Comparison of ENCODE assay signal across 25 cellular contexts in the genomic region with DNA sequence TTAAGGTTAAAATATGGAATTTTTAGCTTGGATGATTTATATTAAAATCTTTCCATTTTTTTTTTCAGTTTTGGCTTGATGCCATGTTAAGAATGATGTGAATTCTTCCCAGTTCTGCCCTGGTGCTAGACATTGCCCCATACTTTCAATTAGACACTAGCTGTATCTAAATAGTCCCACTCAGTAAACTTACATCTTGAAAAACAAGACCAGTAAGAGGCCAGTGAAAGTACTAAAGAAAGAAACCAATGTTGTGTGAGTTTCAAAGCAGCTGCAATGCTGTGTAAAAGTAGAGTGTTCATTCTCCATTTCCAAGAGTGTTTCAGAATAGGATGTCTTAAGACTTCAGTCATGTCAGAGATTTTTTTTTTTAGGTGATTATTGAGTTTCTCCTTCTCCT. TPM values are rescaled to one million over a fixed set of nuclear protein-coding genes. Genes with fewer than 3 reads are reported as not detected.
DNase-seq lines count a peak whose midpoint lies in the region; ATAC-seq and TF ChIP-seq lines count a peak whose summit lies in the region.
"Had no signal": no experiment of that assay in that cellular context is flagged by ENCODE, and none has a peak within 500 bp of the region (broad histone marks: within the 10 kb centered on the region; RNA-seq: fewer than 3 reads in every experiment).

No MANE protein-coding gene starts in this region.

- no peak overlapping the region for H2AFZ ChIP-seq in mesenchymal stem cell (ENCODE audit: low read depth, low read length)

- H2BK120ac ChIP-seq in mesenchymal stem cell (ENCODE audit: low read depth, low read length) = no peak overlapping the region

- no peak overlapping the region for H3K9ac ChIP-seq in mesenchymal stem cell (ENCODE audit: low read length)

- H3K4me1 ChIP-seq in mesenchymal stem cell (ENCODE audit: control insufficient read depth, insufficient read depth, low read depth, low read length) = peaks cover 3% of the 10 kb centered on the region
- H3K4me1 ChIP-seq: body of pancreas, left ventricle myocardium inferior had no signal

- POLR2A ChIA-PET in WTC11 (lab: Charles Lee) = no interaction called here

- no peak overlapping the region for H3K4ac ChIP-seq in mesenchymal stem cell (ENCODE audit: low read depth in 1 of 2, low read length in 2 of 2)

- no peaks in the 10 kb centered on the region for H3K27me3 Mint-ChIP-seq in WTC11 (ENCODE audit: low read depth)
- H3K27me3 Mint-ChIP-seq: activated B cell treated with CpG ODN at 0.5 μM for 24 hours; activated naive CD4-positive, alpha-beta T cell treated with anti-CD3 and anti-CD28 coated beads, Interleukin-2, amount 50 U/mL, for 24 hours had no signal

- H3K27me3 ChIP-seq in mesenchymal stem cell (ENCODE audit: control insufficient read depth in 1 of 2, insufficient read depth in 1 of 2, low read length in 2 of 2) = no peaks in the 10 kb centered on the region
- H3K27me3 ChIP-seq: body of pancreas, ovary, right lobe of liver, tibial nerve had no signal

- H3K36me3 Mint-ChIP-seq in WTC11 = peaks cover 19% of the 10 kb centered on the region

- no peak overlapping the region for H3K4me2 ChIP-seq in mesenchymal stem cell (ENCODE audit: low read length, poor library complexity, severe bottlenecking)

- CTCF ChIA-PET in WTC11 (lab: Charles Lee) = interaction anchor here (0.7 to 1.3 kb wide), 4 partner anchors 9 to 510 kb away, joined by 3 to 6 read pairs (median 3); no protein-coding TSS in a partner anchor

- H3K36me3 ChIP-seq in mesenchymal stem cell (ENCODE audit: control insufficient read depth in 1 of 2, insufficient read depth in 2 of 2, low read depth in 1 of 2, low read length in 2 of 2) = peaks cover 3 to 55% of the 10 kb centered on the region in 2 experiments
- H3K36me3 ChIP-seq: ovary, right lobe of liver had no signal

- H3K4me1 Mint-ChIP-seq in WTC11 = peaks cover 17% of the 10 kb centered on the region
- H3K4me1 Mint-ChIP-seq: activated B cell treated with CpG ODN at 0.5 μM for 24 hours had no signal

- no peak overlapping the region for H3K14ac ChIP-seq in mesenchymal stem cell (ENCODE audit: low read length in 2 of 2)

- no peak for TF ChIP-seq CTCF in WTC11 (IDR thresholded peaks at IDR 0.05)

- H3K18ac ChIP-seq in mesenchymal stem cell (ENCODE audit: low read depth in 1 of 2, low read length in 2 of 2) = no peak overlapping the region

- no peaks in the 10 kb centered on the region for H3K9me3 Mint-ChIP-seq in WTC11
- H3K9me3 Mint-ChIP-seq: activated B cell treated with CpG ODN at 0.5 μM for 24 hours; activated naive CD4-positive, alpha-beta T cell treated with anti-CD3 and anti-CD28 coated beads, Interleukin-2, amount 50 U/mL, for 24 hours; activated T-cell treated with anti-CD3 and anti-CD28 coated beads, Interleukin-2, amount 50 U/mL, for 4 hours; T-helper 1 cell treated with Interleukin-12 subunit alpha and Interleukin-12 subunit beta and Interleukin-4 antibody, amounts not matched to agents 30 μg/mL and 1 μg/mL, for 36 hours had no signal

- H3K4me3 Mint-ChIP-seq in WTC11 = no peak overlapping the region
- H3K4me3 Mint-ChIP-seq: activated B cell treated with CpG ODN at 0.5 μM for 24 hours; activated CD8-positive, alpha-beta T cell treated with anti-CD3 and anti-CD28 coated beads, Interleukin-2, amount 10 ng/mL, durations not matched to agents 7 days and 5 days; activated naive CD4-positive, alpha-beta T cell treated with anti-CD3 and anti-CD28 coated beads, Interleukin-2, amount 50 U/mL, for 24 hours; activated T-cell treated with anti-CD3 and anti-CD28 coated beads, Interleukin-2, amount 50 U/mL, for 4 hours; T-helper 1 cell treated with Interleukin-12 subunit alpha and Interleukin-12 subunit beta and Interleukin-4 antibody, amounts not matched to agents 30 μg/mL and 1 μg/mL, for 36 hours had no signal

- H4K91ac ChIP-seq in mesenchymal stem cell (ENCODE audit: low read length) = no peak overlapping the region

- no peak overlapping the region for H2AK5ac ChIP-seq in mesenchymal stem cell (ENCODE audit: low read length, severe bottlenecking)

- H3K27ac ChIP-seq in mesenchymal stem cell (ENCODE audit: low read length, poor library complexity, severe bottlenecking) = peak overlapping the region; percentile 89
- H3K27ac ChIP-seq: body of pancreas, epithelial cell of prostate, left ventricle myocardium inferior, ovary, right lobe of liver, tibial nerve had no signal

- no peaks in the 10 kb centered on the region for H3K79me1 ChIP-seq in mesenchymal stem cell (replicated peaks; ENCODE audit: low read length, poor library complexity, severe bottlenecking)

- no peak overlapping the region for H2BK5ac ChIP-seq in mesenchymal stem cell (ENCODE audit: low read depth, low read length, poor library complexity, severe bottlenecking)

- H3K23ac ChIP-seq in mesenchymal stem cell (ENCODE audit: low read length in 2 of 2) = no peak overlapping the region

- DNase-seq in GM04503 (ENCODE audit: low read depth) (peak; percentile 4), WTC11 (ENCODE audit: low spot score) (no peak), mesenchymal stem cell (no peak), GOT3 (lab: John Stamatoyannopoulos, UW) (no peak), left lobe of liver (ENCODE audit: low spot score) (no peak), NCI-H226 (no peak)
- DNase-seq: activated B cell treated with CpG ODN at 0.5 μM for 24 hours; activated CD8-positive, alpha-beta T cell treated with anti-CD3 and anti-CD28 coated beads, Interleukin-2, amount 10 ng/mL, durations not matched to agents 7 days and 5 days; activated T-cell treated with anti-CD3 and anti-CD28 coated beads, Interleukin-2, amount 50 U/mL, for 4 hours; body of pancreas; cortex of kidney; DMS153; left ventricle myocardium inferior; NCI-H1048; NCI-H526; ovary; right lobe of liver; Right ventricle myocardium superior; stimulated activated naive CD4-positive, alpha-beta T cell treated with Interleukin-2 at 50 U/mL for 16 hours had no signal

- H3K9me3 ChIP-seq in mesenchymal stem cell (ENCODE audit: control insufficient read depth, low read length) = no peaks in the 10 kb centered on the region
- H3K9me3 ChIP-seq: body of pancreas, left ventricle myocardium inferior, ovary, right lobe of liver, tibial nerve had no signal

- peak overlapping the region; percentile 82 for H3K27ac Mint-ChIP-seq in WTC11
- H3K27ac Mint-ChIP-seq: activated B cell treated with CpG ODN at 0.5 μM for 24 hours; activated CD8-positive, alpha-beta T cell treated with anti-CD3 and anti-CD28 coated beads, Interleukin-2, amount 10 ng/mL, durations not matched to agents 7 days and 5 days; activated naive CD4-positive, alpha-beta T cell treated with anti-CD3 and anti-CD28 coated beads, Interleukin-2, amount 50 U/mL, for 24 hours; T-helper 1 cell treated with Interleukin-12 subunit alpha and Interleukin-12 subunit beta and Interleukin-4 antibody, amounts not matched to agents 30 μg/mL and 1 μg/mL, for 36 hours had no signal

- no peak overlapping the region for H3K4me3 ChIP-seq in mesenchymal stem cell (ENCODE audit: insufficient read depth in 1 of 2, low read depth in 1 of 2, low read length in 2 of 2)
- H3K4me3 ChIP-seq: body of pancreas, left ventricle myocardium inferior, ovary, right lobe of liver, tibial nerve had no signal

- ATAC-seq in GM21529 (IDR thresholded peaks at IDR 0.05; ENCODE audit: unreplicated experiment) (peak; percentile 56), WTC11 (no peak), GM19023 (IDR thresholded peaks at IDR 0.05; ENCODE audit: unreplicated experiment) (no peak), left lobe of liver (no peak)
- ATAC-seq: activated CD8-positive, alpha-beta T cell treated with anti-CD3 and anti-CD28 coated beads, Interleukin-2, amount 10 ng/mL, durations not matched to agents 7 days and 5 days; activated T-cell treated with anti-CD3 and anti-CD28 coated beads, Interleukin-2, amount 50 U/mL, for 4 hours; body of pancreas had no signal

- H2BK15ac ChIP-seq in mesenchymal stem cell (ENCODE audit: low read depth, poor library complexity, severe bottlenecking) = no peak overlapping the region

- no peak overlapping the region for H4K8ac ChIP-seq in mesenchymal stem cell (ENCODE audit: low read length)

- no peak overlapping the region for H2BK12ac ChIP-seq in mesenchymal stem cell (ENCODE audit: low read length in 2 of 2)

TF ChIP-seq in WTC11, 78 proteins besides CTCF, POLR2A, EP300 and RAD21 (continues in another document):
- no peak for TF ChIP-seq GRHL2 (CRISPR knock-in tag; IDR thresholded peaks at IDR 0.05; ENCODE audit: insufficient replicate concordance, severe bottlenecking)
- TF ChIP-seq GABPB1 (CRISPR knock-in tag; IDR thresholded peaks at IDR 0.05) = no peak
- TF ChIP-seq, protein P1, sequence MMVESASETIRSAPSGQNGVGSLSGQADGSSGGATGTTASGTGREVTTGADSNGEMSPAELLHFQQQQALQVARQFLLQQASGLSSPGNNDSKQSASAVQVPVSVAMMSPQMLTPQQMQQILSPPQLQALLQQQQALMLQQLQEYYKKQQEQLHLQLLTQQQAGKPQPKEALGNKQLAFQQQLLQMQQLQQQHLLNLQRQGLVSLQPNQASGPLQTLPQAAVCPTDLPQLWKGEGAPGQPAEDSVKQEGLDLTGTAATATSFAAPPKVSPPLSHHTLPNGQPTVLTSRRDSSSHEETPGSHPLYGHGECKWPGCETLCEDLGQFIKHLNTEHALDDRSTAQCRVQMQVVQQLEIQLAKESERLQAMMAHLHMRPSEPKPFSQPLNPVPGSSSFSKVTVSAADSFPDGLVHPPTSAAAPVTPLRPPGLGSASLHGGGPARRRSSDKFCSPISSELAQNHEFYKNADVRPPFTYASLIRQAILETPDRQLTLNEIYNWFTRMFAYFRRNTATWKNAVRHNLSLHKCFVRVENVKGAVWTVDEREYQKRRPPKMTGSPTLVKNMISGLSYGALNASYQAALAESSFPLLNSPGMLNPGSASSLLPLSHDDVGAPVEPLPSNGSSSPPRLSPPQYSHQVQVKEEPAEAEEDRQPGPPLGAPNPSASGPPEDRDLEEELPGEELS (CRISPR knock-in tag; IDR thresholded peaks at IDR 0.05) = no peak
- no peak for TF ChIP-seq FOXK1 (CRISPR knock-in tag; IDR thresholded peaks at IDR 0.05)
- TF ChIP-seq, protein P2, sequence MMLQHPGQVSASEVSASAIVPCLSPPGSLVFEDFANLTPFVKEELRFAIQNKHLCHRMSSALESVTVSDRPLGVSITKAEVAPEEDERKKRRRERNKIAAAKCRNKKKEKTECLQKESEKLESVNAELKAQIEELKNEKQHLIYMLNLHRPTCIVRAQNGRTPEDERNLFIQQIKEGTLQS (CRISPR knock-in tag; conservative IDR thresholded peaks at IDR 0.05) = no peak

RNA-seq across cellular contexts. Expression of a gene that starts 40.0 kb away (rescaled TPM):
- 5.9 to 7.9 TPM (median 7.2 TPM) in 3 replicates for total RNA-seq in WTC11 (2021)
- polyA plus RNA-seq in mesenchymal stem cell (2013, experiment 1 of 2) = 70.7 TPM
- polyA plus RNA-seq in mesenchymal stem cell (2013, experiment 2 of 2) = 74.4 TPM
- total RNA-seq in left lobe of liver = 12.5 TPM

RNA-seq across cellular contexts. Expression of a gene that starts 48.3 kb away (rescaled TPM):
- total RNA-seq in WTC11 (2021) (27.2 to 34.0 TPM (median 30.5 TPM) in 3 replicates), left lobe of liver (6.9 TPM)
- 5.9 TPM for polyA plus RNA-seq in mesenchymal stem cell (2013, experiment 1 of 2)
- polyA plus RNA-seq in mesenchymal stem cell (2013, experiment 2 of 2) = 6.7 TPM

RNA-seq across cellular contexts. Expression of a gene that starts 48.5 kb away (rescaled TPM):
- total RNA-seq in WTC11 (2021) = 47.8 to 59.1 TPM (median 53.4 TPM) in 3 replicates
- 15.9 TPM for polyA plus RNA-seq in mesenchymal stem cell (2013, experiment 1 of 2)
- polyA plus RNA-seq in mesenchymal stem cell (2013, experiment 2 of 2) = 14.7 TPM
- 7.5 TPM for total RNA-seq in left lobe of liver
